ENCODE assay signal across 23 cellular contexts in the genomic region with DNA sequence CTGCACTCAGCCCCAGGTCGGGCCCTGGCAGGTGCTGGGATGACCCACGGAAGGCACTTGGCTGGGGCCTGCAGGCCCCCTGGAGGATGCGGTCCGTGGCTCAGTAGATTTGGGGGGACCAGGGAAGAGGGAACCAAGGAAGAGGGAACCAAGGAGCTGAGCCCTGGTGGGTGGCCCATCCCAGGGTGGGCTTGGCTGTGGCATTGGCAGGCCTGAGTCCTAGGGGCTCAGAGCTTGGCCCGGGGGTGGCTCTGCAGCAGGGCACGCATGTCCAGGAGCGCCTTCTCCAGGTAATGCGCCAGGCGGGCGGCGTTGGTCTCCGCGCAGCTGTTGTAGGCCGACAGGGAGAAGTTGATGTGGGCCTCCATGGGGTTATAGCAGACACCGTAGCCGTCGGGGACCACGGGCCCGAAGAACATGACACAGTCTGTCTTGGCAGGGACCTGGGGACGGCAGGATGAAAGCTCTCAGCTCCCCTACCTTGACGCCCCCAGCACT. TPM values are rescaled to one million over a fixed set of nuclear protein-coding genes. Genes with fewer than 3 reads are reported as not detected.
A peak's percentile ranks its signal among the peaks of the same experiment; 100 is the strongest.
DNase-seq lines count a peak whose midpoint lies in the region; ATAC-seq, FAIRE-seq and TF ChIP-seq lines count a peak whose summit lies in the region.
"Had no signal": no experiment of that assay in that cellular context is flagged by ENCODE, and none has a peak within 500 bp of the region (broad histone marks: within the 10 kb centered on the region; RNA-seq: fewer than 3 reads in every experiment).

No MANE protein-coding gene starts in this region.

- ATAC-seq in HepG2, result no peak
- ATAC-seq in pancreas, result no peak

- no peaks in the 10 kb centered on the region for H3K4me1 Mint-ChIP-seq in activated naive CD4-positive, alpha-beta T cell treated with anti-CD3 and anti-CD28 coated beads for 36 hours (ENCODE audit: low read depth)

- H4K20me1 ChIP-seq in HepG2 (ENCODE audit: insufficient read depth, low read length), result no peaks in the 10 kb centered on the region

- no peak overlapping the region for H3K9ac ChIP-seq in HepG2 (ENCODE audit: insufficient read depth, low read depth, low read length)
- H3K9ac ChIP-seq: GM23248 had no signal

- H3K4me3 ChIP-seq in left ventricle myocardium inferior (no peak overlapping the region), right atrium auricular region (no peak overlapping the region), HepG2 (replicated peaks in 1 of 3; ENCODE audit: insufficient read depth in 1 of 3, low read depth in 2 of 3, low read length in 3 of 3) (no peak overlapping the region), pancreas (no peak overlapping the region)
- H3K4me3 ChIP-seq: GM23248 had no signal

- no peak overlapping the region for H3K27ac Mint-ChIP-seq in activated naive CD4-positive, alpha-beta T cell treated with anti-CD3 and anti-CD28 coated beads for 36 hours
- H3K27ac Mint-ChIP-seq: CD4-positive, alpha-beta T cell had no signal

- H3K4me1 ChIP-seq in left ventricle myocardium inferior (peaks cover 12% of the 10 kb centered on the region), right atrium auricular region (peaks cover 0 to 7% of the 10 kb centered on the region in 2 donors), HepG2 (ENCODE audit: insufficient read depth, low read length) (peaks cover 9% of the 10 kb centered on the region), pancreas (peaks cover 16 to 21% (median 21%) of the 10 kb centered on the region in 3 donors)
- H3K4me1 ChIP-seq: BE2C had no signal

- TF ChIP-seq EP300 in HepG2 (IDR thresholded peaks at IDR 0.05; ENCODE audit: low read depth in 2 of 2, low read length in 2 of 2) (no peak), HepG2 (CRISPR knock-in tag; IDR thresholded peaks at IDR 0.05; ENCODE audit: borderline replicate concordance) (no peak)

- no peak for FAIRE-seq in HepG2 (lab: Jason Lieb, UNC)
- FAIRE-seq in pancreas (lab: Jason Lieb, UNC), result no peak
- FAIRE-seq: RCC 7860 had no signal

- H3K27ac ChIP-seq in left ventricle myocardium inferior (replicated peaks), result peak overlapping the region; percentile 46
- H3K27ac ChIP-seq in right atrium auricular region, result no peak overlapping the region
- no peak overlapping the region for H3K27ac ChIP-seq in HepG2 (ENCODE audit: extremely low read length, insufficient read depth, low read length)
- peak overlapping the region; percentile 51 to 67 (median 62) for H3K27ac ChIP-seq in pancreas
- H3K27ac ChIP-seq: GM23248, HL-60 had no signal

- no peak overlapping the region for H3K4me3 Mint-ChIP-seq in activated naive CD4-positive, alpha-beta T cell treated with anti-CD3 and anti-CD28 coated beads for 36 hours
- H3K4me3 Mint-ChIP-seq: CD4-positive, alpha-beta T cell had no signal

- CTCF ChIA-PET in HepG2 (lab: Yijun Ruan, JAX; ENCODE audit: low intra/inter-chr PET ratio, low total read pairs), result no interaction called here
- CTCF ChIA-PET in activated naive CD4-positive, alpha-beta T cell treated with anti-CD3 and anti-CD28 coated beads for 36 hours (lab: Charles Lee), result interaction anchor here (0.6 kb wide), 1 partner anchor 9 kb away, joined by 6 read pairs; no protein-coding TSS in a partner anchor

- H3K36me3 ChIP-seq in left ventricle myocardium inferior (peaks cover 43% of the 10 kb centered on the region), right atrium auricular region (peaks cover 38% of the 10 kb centered on the region), HepG2 (replicated peaks in 1 of 2; ENCODE audit: control insufficient read depth in 1 of 2, insufficient read depth in 2 of 2, low read length in 2 of 2) (peaks cover 3 to 4% of the 10 kb centered on the region in 2 experiments; a peak in 4 of 5 replicates), pancreas (peaks cover 0 to 30% (median 3%) of the 10 kb centered on the region in 3 donors)

- in situ Hi-C loops in HepG2 (cut with HindIII; ENCODE audit: extremely low pct_ligation_motif_present, low pct_unique_long_range_greater_than_20kb), result no loop called here

- BruUV-seq in HepG2 (replicated peaks; lab: Mats Ljungman, UMichigan), result TSS peak; percentile 20

- DNase-seq in left ventricle myocardium inferior (no peak), right atrium auricular region (ENCODE audit: low spot score) (no peak), HepG2 (ENCODE audit: low spot score) (no peak), pancreas (peak in 1 of 6 donors; percentile 34), kidney glomerular epithelial cell (lab: John Stamatoyannopoulos, UW) (no peak)
- no peak for DNase-seq in activated naive CD4-positive, alpha-beta T cell treated with anti-CD3 and anti-CD28 coated beads for 36 hours
- no peak for DNase-seq in stimulated activated CD4-positive, alpha-beta T cell treated with anti-CD3 and anti-CD28 coated beads, Interleukin-15, amount 100 ng/mL, for 24 hours
- DNase-seq: 8988T; ACHN; BE2C; CD4-positive, alpha-beta T cell; DMS53; GM23248; H7; Kasumi-1; NCI-H1092 treated with DMSO at 0.1 percent for 48 hours; NCI-H1436; NCI-H187 treated with DMSO at 0.1 percent for 48 hours; NCI-H2107; NCI-H524; NCI-H774 had no signal

- H3K36me3 Mint-ChIP-seq in activated naive CD4-positive, alpha-beta T cell treated with anti-CD3 and anti-CD28 coated beads for 36 hours (ENCODE audit: low read depth), result peaks cover 3% of the 10 kb centered on the region

- intact Hi-C loops in left ventricle myocardium inferior (cut with micrococcal nuclease) (no loop called here), HepG2 (cut with micrococcal nuclease; ENCODE audit: unreplicated experiment) (no loop called here), pancreas (cut with DNase I) (no loop called here)
- intact Hi-C loops in activated naive CD4-positive, alpha-beta T cell treated with anti-CD3 and anti-CD28 coated beads for 36 hours (cut with micrococcal nuclease), result no loop called here

- no peak overlapping the region for H2AFZ ChIP-seq in HepG2 (ENCODE audit: low read length)
- H2AFZ ChIP-seq: GM23248 had no signal

- H3K79me2 ChIP-seq in HepG2 (ENCODE audit: insufficient read depth, low read length), result no peaks in the 10 kb centered on the region

- H3K27me3 Mint-ChIP-seq in activated naive CD4-positive, alpha-beta T cell treated with anti-CD3 and anti-CD28 coated beads for 36 hours (ENCODE audit: low read depth), result no peaks in the 10 kb centered on the region
- H3K27me3 Mint-ChIP-seq: CD4-positive, alpha-beta T cell had no signal

- no peak for TF ChIP-seq POLR2A in HepG2 (IDR thresholded peaks at IDR 0.05; ENCODE audit: insufficient read depth in 1 of 2, low read depth in 2 of 2, low read length in 2 of 2)

- H3K9me3 Mint-ChIP-seq in activated naive CD4-positive, alpha-beta T cell treated with anti-CD3 and anti-CD28 coated beads for 36 hours, result no peaks in the 10 kb centered on the region
- H3K9me3 Mint-ChIP-seq: CD4-positive, alpha-beta T cell had no signal

- H3K4me2 ChIP-seq in HepG2 (ENCODE audit: low read depth, low read length), result no peak overlapping the region

- POLR2A ChIA-PET in HepG2 (lab: Yijun Ruan, JAX), result interaction anchor here (1.2 to 2.3 kb wide), 3 partner anchors 8 to 14 kb away, joined by 4 to 11 read pairs (median 4); partner anchors contain the start of gene DOLPP1

- no peak for TF ChIP-seq RAD21 in HepG2 (CRISPR knock-in tag; IDR thresholded peaks at IDR 0.05)

- H3K9me3 ChIP-seq in left ventricle myocardium inferior (replicated peaks) (no peaks in the 10 kb centered on the region), right atrium auricular region (no peaks in the 10 kb centered on the region), HepG2 (ENCODE audit: low read length) (no peaks in the 10 kb centered on the region), pancreas (no peaks in the 10 kb centered on the region)
- H3K9me3 ChIP-seq: BE2C had no signal

- WGBS in HepG2 (ENCODE audit: low lambda C conversion rate), result 96% methylated on average over 16 of the region's 21 CpGs
- 87 to 93% methylated on average over 21 of the region's 21 CpGs for WGBS in pancreas, 2 donors

- H3K27me3 ChIP-seq in left ventricle myocardium inferior (ENCODE audit: low read depth) (no peaks in the 10 kb centered on the region), right atrium auricular region (no peaks in the 10 kb centered on the region), HepG2 (ENCODE audit: control insufficient read depth in 1 of 2, insufficient read depth in 2 of 2, low read length in 2 of 2) (no peaks in the 10 kb centered on the region), pancreas (no peaks in the 10 kb centered on the region)
- H3K27me3 ChIP-seq: BE2C had no signal

- TF ChIP-seq CTCF in left ventricle myocardium inferior (IDR thresholded peaks at IDR 0.05; ENCODE audit: borderline replicate concordance), result no peak
- no peak for TF ChIP-seq CTCF in right atrium auricular region (IDR thresholded peaks at IDR 0.05)
- no peak for TF ChIP-seq CTCF in HepG2 (CRISPR knock-in tag; IDR thresholded peaks at IDR 0.05)
- TF ChIP-seq CTCF in pancreas (IDR thresholded peaks at IDR 0.05), result no peak

RNA-seq across cellular contexts. Expression of gene DOLPP1, which starts 14.3 kb away (rescaled TPM):
- total RNA-seq in left ventricle myocardium inferior (9.4 TPM), right atrium auricular region (1 to 10 TPM; 4.8 to 5.4 TPM), HepG2 (2016; rRNA removed; fragmentation: Illumina TruSeq; extraction: Trizol) (15.1 and 34.1 TPM in 2 replicates), pancreas (10 to 100 TPM in 1 of 6 donors, 1 to 10 TPM in 5; 4.2 to 10.5 (median 7.4) TPM)
- 4.4 and 4.8 TPM in 2 replicates for total RNA-seq in HepG2 (2016; cell fraction: cytosol; rRNA removed; fragmentation: Illumina TruSeq; extraction: Trizol; ENCODE audit: low read depth)
- total RNA-seq in HepG2 (2016; cell fraction: insoluble cytoplasmic fraction; rRNA removed; fragmentation: Illumina TruSeq; extraction: Trizol), result 14.3 and 33.9 TPM in 2 replicates
- 11.5 and 12.2 TPM in 2 replicates for total RNA-seq in HepG2 (2016; cell fraction: membrane; rRNA removed; fragmentation: Illumina TruSeq; extraction: Trizol)
- total RNA-seq in HepG2 (2016; cell fraction: nucleus; rRNA removed; fragmentation: Illumina TruSeq; extraction: Trizol), result 27.9 and 34.5 TPM in 2 replicates
- polyA plus RNA-seq in HepG2 (2011; rRNA removed) (20.9 and 21.0 TPM in 2 replicates), pancreas (1 to 10 TPM; 6.2 to 7.1 TPM)
- 18.4 and 24.7 TPM in 2 replicates for polyA plus RNA-seq in HepG2 (2011; cell fraction: cytosol; rRNA removed)
- 17.8 and 22.4 TPM in 2 replicates for polyA plus RNA-seq in HepG2 (2011; cell fraction: nucleus; rRNA removed)
- 7.5 and 9.0 TPM in 2 replicates for polyA plus RNA-seq in HepG2 (2012)
- polyA plus RNA-seq in HepG2 (2016; cell fraction: cytosol; fragmentation: Illumina TruSeq; extraction: Trizol; ENCODE audit: low read depth), result 3.5 and 3.7 TPM in 2 replicates
- polyA plus RNA-seq in HepG2 (2016; cell fraction: insoluble cytoplasmic fraction; fragmentation: Illumina TruSeq; extraction: Trizol; ENCODE audit: low read depth), result 15.8 and 16.0 TPM in 2 replicates
- polyA plus RNA-seq in HepG2 (2016; cell fraction: membrane; fragmentation: Illumina TruSeq; extraction: Trizol; ENCODE audit: low read depth), result 6.2 and 7.2 TPM in 2 replicates
- polyA plus RNA-seq in HepG2 (2016; cell fraction: nucleus; fragmentation: Illumina TruSeq; extraction: Trizol; ENCODE audit: insufficient read depth, low read depth), result 48.2 and 51.4 TPM in 2 replicates
- polyA minus RNA-seq in HepG2 (2011; rRNA and poly(A)+ RNA removed; ENCODE audit: low replicate concordance), result 31.9 and 42.4 TPM in 2 replicates
- polyA minus RNA-seq in HepG2 (2011; cell fraction: cytosol; rRNA and poly(A)+ RNA removed), result 9.3 and 12.5 TPM in 2 replicates
- 4.4 and 6.6 TPM in 2 replicates for polyA minus RNA-seq in HepG2 (2011; cell fraction: nucleus; rRNA and poly(A)+ RNA removed)
- total RNA-seq in activated naive CD4-positive, alpha-beta T cell treated with anti-CD3 and anti-CD28 coated beads for 36 hours, result 10 to 100 TPM; 15.5 to 19.9 TPM

RNA-seq across cellular contexts. Expression of gene CRAT, which starts 15.4 kb away (rescaled TPM):
- total RNA-seq in left ventricle myocardium inferior, result 85.3 TPM
- 10 to 100 TPM; 73.0 to 75.0 TPM for total RNA-seq in right atrium auricular region
- 26.6 and 29.3 TPM in 2 replicates for total RNA-seq in HepG2 (2016; rRNA removed; fragmentation: Illumina TruSeq; extraction: Trizol)
- 13.7 and 20.3 TPM in 2 replicates for total RNA-seq in HepG2 (2016; cell fraction: cytosol; rRNA removed; fragmentation: Illumina TruSeq; extraction: Trizol; ENCODE audit: low read depth)
- 24.5 and 28.0 TPM in 2 replicates for total RNA-seq in HepG2 (2016; cell fraction: insoluble cytoplasmic fraction; rRNA removed; fragmentation: Illumina TruSeq; extraction: Trizol)
- 27.1 and 32.0 TPM in 2 replicates for total RNA-seq in HepG2 (2016; cell fraction: membrane; rRNA removed; fragmentation: Illumina TruSeq; extraction: Trizol)
- 17.6 and 18.1 TPM in 2 replicates for total RNA-seq in HepG2 (2016; cell fraction: nucleus; rRNA removed; fragmentation: Illumina TruSeq; extraction: Trizol)
- polyA plus RNA-seq in HepG2 (2011; rRNA removed), result 26.1 and 31.1 TPM in 2 replicates
- 21.4 and 24.4 TPM in 2 replicates for polyA plus RNA-seq in HepG2 (2011; cell fraction: cytosol; rRNA removed)
- polyA plus RNA-seq in HepG2 (2011; cell fraction: nucleus; rRNA removed), result 62.4 and 63.9 TPM in 2 replicates
- 32.3 and 32.7 TPM in 2 replicates for polyA plus RNA-seq in HepG2 (2012)
- polyA plus RNA-seq in HepG2 (2016; cell fraction: cytosol; fragmentation: Illumina TruSeq; extraction: Trizol; ENCODE audit: low read depth), result 18.5 and 23.3 TPM in 2 replicates
- polyA plus RNA-seq in HepG2 (2016; cell fraction: insoluble cytoplasmic fraction; fragmentation: Illumina TruSeq; extraction: Trizol; ENCODE audit: low read depth), result 27.2 and 34.4 TPM in 2 replicates
- polyA plus RNA-seq in HepG2 (2016; cell fraction: membrane; fragmentation: Illumina TruSeq; extraction: Trizol; ENCODE audit: low read depth), result 26.8 and 32.7 TPM in 2 replicates
- polyA plus RNA-seq in HepG2 (2016; cell fraction: nucleus; fragmentation: Illumina TruSeq; extraction: Trizol; ENCODE audit: insufficient read depth, low read depth), result 29.5 and 29.9 TPM in 2 replicates
- 7.1 and 60.6 TPM in 2 replicates for polyA minus RNA-seq in HepG2 (2011; rRNA and poly(A)+ RNA removed; ENCODE audit: low replicate concordance)
- polyA minus RNA-seq in HepG2 (2011; cell fraction: cytosol; rRNA and poly(A)+ RNA removed), result 24.5 and 25.6 TPM in 2 replicates
- 11.7 and 16.0 TPM in 2 replicates for polyA minus RNA-seq in HepG2 (2011; cell fraction: nucleus; rRNA and poly(A)+ RNA removed)
- total RNA-seq in pancreas, result 100 to 1,000 TPM in 1 of 6 donors, 10 to 100 TPM in 5; 44.4 to 131 (median 79.2) TPM
- 10 to 100 TPM; 30.3 to 57.2 TPM for polyA plus RNA-seq in pancreas
- 10 to 100 TPM; 15.0 to 15.8 TPM for total RNA-seq in activated naive CD4-positive, alpha-beta T cell treated with anti-CD3 and anti-CD28 coated beads for 36 hours

RNA-seq across cellular contexts. Expression of gene PTPA, which starts 16.0 kb away (rescaled TPM):
- 162 TPM for total RNA-seq in left ventricle myocardium inferior
- 10 to 100 TPM; 81.3 to 89.9 TPM for total RNA-seq in right atrium auricular region
- total RNA-seq in HepG2 (2016; rRNA removed; fragmentation: Illumina TruSeq; extraction: Trizol), result 105 and 109 TPM in 2 replicates
- 13.7 and 14.3 TPM in 2 replicates for total RNA-seq in HepG2 (2016; cell fraction: cytosol; rRNA removed; fragmentation: Illumina TruSeq; extraction: Trizol; ENCODE audit: low read depth)
- total RNA-seq in HepG2 (2016; cell fraction: insoluble cytoplasmic fraction; rRNA removed; fragmentation: Illumina TruSeq; extraction: Trizol), result 107 and 108 TPM in 2 replicates
- total RNA-seq in HepG2 (2016; cell fraction: membrane; rRNA removed; fragmentation: Illumina TruSeq; extraction: Trizol), result 42.5 and 49.9 TPM in 2 replicates
- 57.5 and 66.5 TPM in 2 replicates for total RNA-seq in HepG2 (2016; cell fraction: nucleus; rRNA removed; fragmentation: Illumina TruSeq; extraction: Trizol)
- 79.3 and 86.0 TPM in 2 replicates for polyA plus RNA-seq in HepG2 (2011; rRNA removed)
- 78.6 and 93.8 TPM in 2 replicates for polyA plus RNA-seq in HepG2 (2011; cell fraction: cytosol; rRNA removed)
- 64.7 and 73.4 TPM in 2 replicates for polyA plus RNA-seq in HepG2 (2011; cell fraction: nucleus; rRNA removed)
- polyA plus RNA-seq in HepG2 (2012), result 58.7 and 58.8 TPM in 2 replicates
- polyA plus RNA-seq in HepG2 (2016; cell fraction: cytosol; fragmentation: Illumina TruSeq; extraction: Trizol; ENCODE audit: low read depth), result 12.7 and 14.2 TPM in 2 replicates
- polyA plus RNA-seq in HepG2 (2016; cell fraction: insoluble cytoplasmic fraction; fragmentation: Illumina TruSeq; extraction: Trizol; ENCODE audit: low read depth), result 95.6 and 101 TPM in 2 replicates
- 35.2 and 36.7 TPM in 2 replicates for polyA plus RNA-seq in HepG2 (2016; cell fraction: membrane; fragmentation: Illumina TruSeq; extraction: Trizol; ENCODE audit: low read depth)
- polyA plus RNA-seq in HepG2 (2016; cell fraction: nucleus; fragmentation: Illumina TruSeq; extraction: Trizol; ENCODE audit: insufficient read depth, low read depth), result 80.4 and 88.7 TPM in 2 replicates
- polyA minus RNA-seq in HepG2 (2011; rRNA and poly(A)+ RNA removed; ENCODE audit: low replicate concordance), result 104 and 215 TPM in 2 replicates
- polyA minus RNA-seq in HepG2 (2011; cell fraction: cytosol; rRNA and poly(A)+ RNA removed), result 57.5 and 58.2 TPM in 2 replicates
- 32.4 and 34.9 TPM in 2 replicates for polyA minus RNA-seq in HepG2 (2011; cell fraction: nucleus; rRNA and poly(A)+ RNA removed)
- 10 to 100 TPM; 32.7 to 71.4 (median 42.1) TPM for total RNA-seq in pancreas
- polyA plus RNA-seq in pancreas, result 10 to 100 TPM; 43.8 to 61.8 TPM
- total RNA-seq in activated naive CD4-positive, alpha-beta T cell treated with anti-CD3 and anti-CD28 coated beads for 36 hours, result 10 to 100 TPM; 83.0 to 94.5 TPM

RNA-seq across cellular contexts. Expression of gene MIGA2, which starts 58.8 kb away (rescaled TPM):
- total RNA-seq in left ventricle myocardium inferior (35.6 TPM), right atrium auricular region (10 to 100 TPM; 34.2 to 40.2 TPM), HepG2 (2016; rRNA removed; fragmentation: Illumina TruSeq; extraction: Trizol) (8.9 and 17.1 TPM in 2 replicates), pancreas (10 to 100 TPM in 1 of 6 donors, 1 to 10 TPM in 5; 7.5 to 17.1 (median 9.3) TPM)
- total RNA-seq in HepG2 (2016; cell fraction: cytosol; rRNA removed; fragmentation: Illumina TruSeq; extraction: Trizol; ENCODE audit: low read depth), result 5.8 TPM in 2 replicates
- 8.3 and 17.7 TPM in 2 replicates for total RNA-seq in HepG2 (2016; cell fraction: insoluble cytoplasmic fraction; rRNA removed; fragmentation: Illumina TruSeq; extraction: Trizol)
- total RNA-seq in HepG2 (2016; cell fraction: membrane; rRNA removed; fragmentation: Illumina TruSeq; extraction: Trizol), result 6.6 and 6.9 TPM in 2 replicates
- total RNA-seq in HepG2 (2016; cell fraction: nucleus; rRNA removed; fragmentation: Illumina TruSeq; extraction: Trizol), result 22.2 and 26.2 TPM in 2 replicates
- polyA plus RNA-seq in HepG2 (2011; rRNA removed) (10.8 and 12.2 TPM in 2 replicates), pancreas (10 to 100 TPM; 27.8 to 30.9 TPM)
- 4.8 and 7.2 TPM in 2 replicates for polyA plus RNA-seq in HepG2 (2011; cell fraction: cytosol; rRNA removed)
- polyA plus RNA-seq in HepG2 (2011; cell fraction: nucleus; rRNA removed), result 118 and 145 TPM in 2 replicates
- 3.9 and 9.8 TPM in 2 replicates for polyA plus RNA-seq in HepG2 (2012)
- polyA plus RNA-seq in HepG2 (2016; cell fraction: cytosol; fragmentation: Illumina TruSeq; extraction: Trizol; ENCODE audit: low read depth), result 1.3 and 1.6 TPM in 2 replicates
- polyA plus RNA-seq in HepG2 (2016; cell fraction: insoluble cytoplasmic fraction; fragmentation: Illumina TruSeq; extraction: Trizol; ENCODE audit: low read depth), result 5.8 and 6.3 TPM in 2 replicates
- polyA plus RNA-seq in HepG2 (2016; cell fraction: membrane; fragmentation: Illumina TruSeq; extraction: Trizol; ENCODE audit: low read depth), result 3.4 and 4.3 TPM in 2 replicates
- polyA plus RNA-seq in HepG2 (2016; cell fraction: nucleus; fragmentation: Illumina TruSeq; extraction: Trizol; ENCODE audit: insufficient read depth, low read depth), result 44.0 and 50.8 TPM in 2 replicates
- polyA minus RNA-seq in HepG2 (2011; rRNA and poly(A)+ RNA removed; ENCODE audit: low replicate concordance), result 17.4 and 26.1 TPM in 2 replicates
- 4.4 and 5.0 TPM in 2 replicates for polyA minus RNA-seq in HepG2 (2011; cell fraction: cytosol; rRNA and poly(A)+ RNA removed)
- polyA minus RNA-seq in HepG2 (2011; cell fraction: nucleus; rRNA and poly(A)+ RNA removed), result 18.5 and 19.6 TPM in 2 replicates
- total RNA-seq in activated naive CD4-positive, alpha-beta T cell treated with anti-CD3 and anti-CD28 coated beads for 36 hours, result 10 to 100 TPM; 36.3 to 42.7 TPM

Comparison
In these comparisons a context has a peak if more than half of its experiments do, and no peak if none do; other contexts are left out.
1. H3K27ac ChIP-seq: peak in left ventricle myocardium inferior (single experiment) and pancreas (4 of 4); none in right atrium auricular region (0 of 2) and HepG2 (single experiment).